ENCODE assay signal across 9 cellular contexts in genomic region chr2:159612255-159612901, GRCh38. TPM values are rescaled to one million over a fixed set of nuclear protein-coding genes. Genes with fewer than 3 reads are reported as not detected.
A peak's percentile ranks its signal among the peaks of the same experiment; 100 is the strongest.
DNase-seq lines count a peak whose midpoint lies in the region; TF ChIP-seq lines count a peak whose summit lies in the region.
"Had no signal": no experiment of that assay in that cellular context is flagged by ENCODE, and none has a peak within 500 bp of the region (broad histone marks: within the 10 kb centered on the region; RNA-seq: fewer than 3 reads in every experiment).

No MANE protein-coding gene starts in this region.

- H3K27ac ChIP-seq in left ventricle myocardium inferior (replicated peaks) (peak overlapping the region; percentile 98), SK-N-SH (ENCODE audit: low read depth in 2 of 2, low read length in 1 of 2) (peak overlapping the region; percentile 99), iPS-18a (ENCODE audit: low read length) (no peak overlapping the region), vagina (peak overlapping the region; percentile 99)

- H3K4me3 Mint-ChIP-seq in activated T-helper 2 cell treated with anti-CD3 and anti-CD28 coated beads, Interferon-gamma antibody, Interleukin-2, Interleukin-4, amounts not matched to agents 10 μg/mL and 5 μg/mL and 100 μg/mL, durations not matched to agents 14 hours and 24 hours and 36 hours (ENCODE audit: low read depth): no peak overlapping the region

- DNase-seq in left ventricle myocardium inferior: no peak
- DNase-seq in cardiac septum (ENCODE audit: low spot score): no peak
- DNase-seq in SK-N-SH: peak; percentile 27
- no peak for DNase-seq in vagina (ENCODE audit: extremely low spot score in 2 of 2)
- DNase-seq in HuH-7 (ENCODE audit: low spot score): no peak
- no peak for DNase-seq in activated T-helper 2 cell treated with anti-CD3 and anti-CD28 coated beads, Interferon-gamma antibody, Interleukin-2, Interleukin-4, amounts not matched to agents 10 μg/mL and 5 μg/mL and 100 μg/mL, durations not matched to agents 14 hours and 24 hours and 36 hours (ENCODE audit: low spot score)
- no peak for DNase-seq in HPDE6-E6E7 (ENCODE audit: extremely low spot score)

- no peaks in the 10 kb centered on the region for H3K36me3 Mint-ChIP-seq in activated T-helper 2 cell treated with anti-CD3 and anti-CD28 coated beads, Interferon-gamma antibody, Interleukin-2, Interleukin-4, amounts not matched to agents 10 μg/mL and 5 μg/mL and 100 μg/mL, durations not matched to agents 14 hours and 24 hours and 36 hours (ENCODE audit: low read depth)

- H3K36me3 ChIP-seq in left ventricle myocardium inferior: no peaks in the 10 kb centered on the region
- no peaks in the 10 kb centered on the region for H3K36me3 ChIP-seq in SK-N-SH (replicated peaks in 1 of 2; ENCODE audit: control insufficient read depth in 1 of 2, insufficient read depth in 2 of 2, low read length in 1 of 2)
- no peaks in the 10 kb centered on the region for H3K36me3 ChIP-seq in iPS-18a (ENCODE audit: control insufficient read depth, low read depth, low read length)
- no peaks in the 10 kb centered on the region for H3K36me3 ChIP-seq in vagina

- H3K9me2 ChIP-seq in SK-N-SH: no peaks in the 10 kb centered on the region

- TF ChIP-seq RAD21 in SK-N-SH (IDR thresholded peaks at IDR 0.05; ENCODE audit: low read length): no peak

- H2AFZ ChIP-seq in SK-N-SH (ENCODE audit: low read depth): no peak overlapping the region

- no peak for TF ChIP-seq POLR2A in vagina (IDR thresholded peaks at IDR 0.05)

- H3K9me3 ChIP-seq in left ventricle myocardium inferior (replicated peaks) (no peaks in the 10 kb centered on the region), SK-N-SH (no peaks in the 10 kb centered on the region), iPS-18a (ENCODE audit: control insufficient read depth, low read depth, low read length) (no peaks in the 10 kb centered on the region), vagina (no peaks in the 10 kb centered on the region)
- H3K9me3 ChIP-seq: BLaER1 treated with 17β-estradiol and CSF1 and Interleukin-3, amounts not matched to agents 10 nM and 100 nM had no signal

- H3K27ac Mint-ChIP-seq in activated T-helper 2 cell treated with anti-CD3 and anti-CD28 coated beads, Interferon-gamma antibody, Interleukin-2, Interleukin-4, amounts not matched to agents 10 μg/mL and 5 μg/mL and 100 μg/mL, durations not matched to agents 14 hours and 24 hours and 36 hours: no peak overlapping the region

- intact Hi-C loops in left ventricle myocardium inferior (cut with micrococcal nuclease): no loop called here
- intact Hi-C loops in cardiac septum (cut with DNase I): no loop called here
- intact Hi-C loops in vagina (cut with DNase I): no loop called here
- intact Hi-C loops in activated T-helper 2 cell treated with anti-CD3 and anti-CD28 coated beads, Interferon-gamma antibody, Interleukin-2, Interleukin-4, amounts not matched to agents 10 μg/mL and 5 μg/mL and 100 μg/mL, durations not matched to agents 14 hours and 24 hours and 36 hours (cut with micrococcal nuclease): loop anchor here (10.0 kb wide), 1 partner anchor 328 kb away; the partner anchor contains the start of gene WDSUB1

- H3K27me3 ChIP-seq in left ventricle myocardium inferior (ENCODE audit: low read depth) (no peaks in the 10 kb centered on the region), SK-N-SH (ENCODE audit: insufficient read depth) (no peaks in the 10 kb centered on the region), iPS-18a (ENCODE audit: control insufficient read depth, insufficient read depth, low read length) (no peaks in the 10 kb centered on the region), vagina (no peaks in the 10 kb centered on the region)

- no peaks in the 10 kb centered on the region for H3K9me3 Mint-ChIP-seq in activated T-helper 2 cell treated with anti-CD3 and anti-CD28 coated beads, Interferon-gamma antibody, Interleukin-2, Interleukin-4, amounts not matched to agents 10 μg/mL and 5 μg/mL and 100 μg/mL, durations not matched to agents 14 hours and 24 hours and 36 hours

- POLR2A ChIA-PET in SK-N-SH (lab: Yijun Ruan, JAX): interaction anchor here (0.8 to 1.2 kb wide), 2 partner anchors 100 to 101 kb away, joined by 3 read pairs; no protein-coding TSS in a partner anchor

- H3K4me1 Mint-ChIP-seq in activated T-helper 2 cell treated with anti-CD3 and anti-CD28 coated beads, Interferon-gamma antibody, Interleukin-2, Interleukin-4, amounts not matched to agents 10 μg/mL and 5 μg/mL and 100 μg/mL, durations not matched to agents 14 hours and 24 hours and 36 hours (ENCODE audit: low read depth): peaks cover 10% of the 10 kb centered on the region

- H3K9ac ChIP-seq in SK-N-SH: peak overlapping the region; percentile 4; the same call in 1 of the 2 replicates
- H3K9ac ChIP-seq in iPS-18a (ENCODE audit: low read length): peak overlapping the region; percentile 34
- H3K9ac ChIP-seq: BLaER1 treated with 17β-estradiol and CSF1 and Interleukin-3, amounts not matched to agents 10 nM and 100 nM had no signal

- H4K20me1 ChIP-seq in SK-N-SH (ENCODE audit: insufficient read depth): no peaks in the 10 kb centered on the region; the same call in none of the 2 replicates

- H3K79me2 ChIP-seq in SK-N-SH (ENCODE audit: insufficient read depth): peaks cover 91% of the 10 kb centered on the region

- peaks cover 71% of the 10 kb centered on the region for H3K4me1 ChIP-seq in left ventricle myocardium inferior
- H3K4me1 ChIP-seq in SK-N-SH (ENCODE audit: control insufficient read depth in 1 of 2, insufficient read depth in 2 of 2, low read depth in 1 of 2, low read length in 1 of 2): peaks cover 15 to 24% of the 10 kb centered on the region in 2 experiments; a peak in 2 of 4 replicates
- peaks cover 33% of the 10 kb centered on the region for H3K4me1 ChIP-seq in iPS-18a (ENCODE audit: control insufficient read depth, low read depth, low read length)
- peaks cover 63% of the 10 kb centered on the region for H3K4me1 ChIP-seq in vagina

- peak in 1 of 2 experiments; percentile 19; a peak in 1 of 4 replicates for TF ChIP-seq EP300 in SK-N-SH (IDR thresholded peaks at IDR 0.05; ENCODE audit: borderline replicate concordance in 1 of 2, low read depth in 1 of 2, low read length in 1 of 2)

- H3F3A ChIP-seq in SK-N-SH (replicated peaks; ENCODE audit: insufficient read depth): peaks cover 17% of the 10 kb centered on the region

- TF ChIP-seq CTCF in left ventricle myocardium inferior (IDR thresholded peaks at IDR 0.05; ENCODE audit: borderline replicate concordance): no peak
- no peak for TF ChIP-seq CTCF in SK-N-SH (IDR thresholded peaks at IDR 0.05)
- no peak for TF ChIP-seq CTCF in vagina (IDR thresholded peaks at IDR 0.05)

- CTCF ChIA-PET in SK-N-SH (lab: Yijun Ruan, JAX): no interaction called here

- peak overlapping the region; percentile 80 for H3K4me3 ChIP-seq in left ventricle myocardium inferior
- peak overlapping the region in 1 of 2 experiments; percentile 80; a peak in 1 of 4 replicates for H3K4me3 ChIP-seq in SK-N-SH (ENCODE audit: low read depth in 2 of 2, low read length in 1 of 2)
- peak overlapping the region; percentile 99 for H3K4me3 ChIP-seq in iPS-18a (ENCODE audit: low read length)
- peak overlapping the region in 1 of 2 donors; percentile 73 for H3K4me3 ChIP-seq in vagina

- WGBS in SK-N-SH (ENCODE audit: low lambda C conversion rate): 51% methylated on average over 1 of the region's 1 CpG

- peak overlapping the region; percentile 78 for H3K4me2 ChIP-seq in SK-N-SH

- H3K27me3 Mint-ChIP-seq in activated T-helper 2 cell treated with anti-CD3 and anti-CD28 coated beads, Interferon-gamma antibody, Interleukin-2, Interleukin-4, amounts not matched to agents 10 μg/mL and 5 μg/mL and 100 μg/mL, durations not matched to agents 14 hours and 24 hours and 36 hours (ENCODE audit: low read depth): peaks cover 34% of the 10 kb centered on the region

TF ChIP-seq in SK-N-SH, 30 proteins besides CTCF, POLR2A, EP300 and RAD21:
- TF ChIP-seq TCF12 (IDR thresholded peaks at IDR 0.05) (peak; percentile 24; the same call in 1 of the 2 replicates), YY1 (IDR thresholded peaks at IDR 0.05; ENCODE audit: low read depth) (0 out of 2 replicates have a peak, but pooled peaks have one; percentile 18), MEF2A (IDR thresholded peaks at IDR 0.05; ENCODE audit: borderline replicate concordance, low read depth) (no peak), PBX3 (IDR thresholded peaks at IDR 0.05) (peak; percentile 43)

RNA-seq across cellular contexts. Expression of gene BAZ2B, which starts 4.0 kb away (rescaled TPM):
- total RNA-seq in left ventricle myocardium inferior: 32.4 TPM
- total RNA-seq in cardiac septum: 51.8 TPM
- 10.2 and 16.0 TPM in 2 replicates for polyA plus RNA-seq in SK-N-SH (2012; rRNA removed)
- polyA plus RNA-seq in SK-N-SH (2012; cell fraction: cytosol; rRNA removed): 12.4 and 15.5 TPM in 2 replicates
- polyA plus RNA-seq in SK-N-SH (2012; cell fraction: nucleus; rRNA removed): 13.2 and 28.2 TPM in 2 replicates
- total RNA-seq in vagina: 90.6 TPM
- 6.4 and 6.5 TPM in 2 replicates for total RNA-seq in activated T-helper 2 cell treated with anti-CD3 and anti-CD28 coated beads, Interferon-gamma antibody, Interleukin-2, Interleukin-4, amounts not matched to agents 10 μg/mL and 5 μg/mL and 100 μg/mL, durations not matched to agents 14 hours and 24 hours and 36 hours
